Comparison of ENCODE assay signal across 26 cellular contexts in genomic region chr15:44153352-44153751, GRCh38. TPM values are rescaled to one million over a fixed set of nuclear protein-coding genes. Genes with fewer than 3 reads are reported as not detected.
A peak's percentile ranks its signal among the peaks of the same experiment; 100 is the strongest.
DNase-seq lines count a peak whose midpoint lies in the region; ATAC-seq, FAIRE-seq and TF ChIP-seq lines count a peak whose summit lies in the region.
"Had no signal": no experiment of that assay in that cellular context is flagged by ENCODE, and none has a peak within 500 bp of the region (broad histone marks: within the 10 kb centered on the region; RNA-seq: fewer than 3 reads in every experiment).

No MANE protein-coding gene starts in this region.

- CTCF ChIA-PET in GM12878 (lab: Yijun Ruan, JAX), result no interaction called here

- no peaks in the 10 kb centered on the region for H3K9me3 ChIP-seq in GM12878 (replicated peaks; ENCODE audit: control insufficient read depth, insufficient read depth, low read length)
- H3K9me3 ChIP-seq: BE2C; BLaER1 treated with 17β-estradiol and CSF1 and Interleukin-3, amounts not matched to agents 10 nM and 100 nM had no signal

- intact Hi-C loops in GM12878 (cut with micrococcal nuclease; ENCODE audit: unreplicated experiment), result no loop called here

- no peak overlapping the region for H2AFZ ChIP-seq in GM12878 (ENCODE audit: control insufficient read depth, low read depth, low read length)
- H2AFZ ChIP-seq: GM23248 had no signal

- no peak for TF ChIP-seq CTCF in GM12878 (IDR thresholded peaks at IDR 0.05 in 2 of 3, conservative IDR thresholded peaks at IDR 0.05 in 1 of 3; ENCODE audit: control insufficient read depth in 2 of 3, extremely low read depth in 1 of 3, insufficient read depth in 1 of 3, low read depth in 3 of 3, low read length in 3 of 3)

- no peaks in the 10 kb centered on the region for H4K20me1 ChIP-seq in GM12878 (ENCODE audit: control insufficient read depth, insufficient read depth)
- H4K20me1 ChIP-seq: BLaER1 treated with 17β-estradiol and CSF1 and Interleukin-3, amounts not matched to agents 10 nM and 100 nM had no signal

- no peaks in the 10 kb centered on the region; the same call in 1 of the 2 replicates for H3K4me1 ChIP-seq in GM12878 (ENCODE audit: control insufficient read depth, insufficient read depth, low read length)
- H3K4me1 ChIP-seq: BE2C; BLaER1 treated with 17β-estradiol and CSF1 and Interleukin-3, amounts not matched to agents 10 nM and 100 nM had no signal

- WGBS in GM12878 (ENCODE audit: insufficient coverage, insufficient replicate concordance, low lambda C conversion rate, missing lambda C conversion rate), result 33% methylated on average over 4 of the region's 4 CpGs

- POLR2A ChIA-PET in GM12878 (lab: Charles Lee), result no interaction called here

- H3K36me3 Mint-ChIP-seq in stimulated activated memory B cell treated with anti-CD40 and anti-IgM and Interleukin-4, amounts not matched to agents 10 μg/mL and 1 μg/mL and 100 μg/mL, for 72 hours, result peaks cover 4% of the 10 kb centered on the region
- H3K36me3 Mint-ChIP-seq: CD14-positive monocyte had no signal

- peaks cover 6% of the 10 kb centered on the region for H3K4me1 Mint-ChIP-seq in stimulated activated naive CD8-positive, alpha-beta T cell treated with anti-CD3 and anti-CD28 coated beads, Interleukin-15, amount 100 ng/mL, for 72 hours
- peaks cover 10% of the 10 kb centered on the region for H3K4me1 Mint-ChIP-seq in stimulated activated memory B cell treated with anti-CD40 and anti-IgM and Interleukin-4, amounts not matched to agents 10 μg/mL and 1 μg/mL and 100 μg/mL, for 72 hours
- H3K4me1 Mint-ChIP-seq: CD14-positive monocyte; CD8-positive, alpha-beta memory T cell had no signal

- H3K27ac Mint-ChIP-seq in stimulated activated naive CD8-positive, alpha-beta T cell treated with anti-CD3 and anti-CD28 coated beads, Interleukin-15, amount 100 ng/mL, for 72 hours, result no peak overlapping the region
- H3K27ac Mint-ChIP-seq in stimulated activated memory B cell treated with anti-CD40 and anti-IgM and Interleukin-4, amounts not matched to agents 10 μg/mL and 1 μg/mL and 100 μg/mL, for 72 hours, result no peak overlapping the region
- H3K27ac Mint-ChIP-seq: CD14-positive monocyte; CD4-positive, alpha-beta T cell; CD8-positive, alpha-beta memory T cell had no signal

- no peak overlapping the region for H3K9ac ChIP-seq in GM12878 (ENCODE audit: control insufficient read depth, insufficient read depth, low read length)
- H3K9ac ChIP-seq: BLaER1 treated with 17β-estradiol and CSF1 and Interleukin-3, amounts not matched to agents 10 nM and 100 nM; GM23248 had no signal

- no peaks in the 10 kb centered on the region for H3K27me3 ChIP-seq in GM12878 (replicated peaks in 1 of 2; ENCODE audit: control insufficient read depth in 2 of 2, insufficient read depth in 2 of 2, low read length in 1 of 2)
- H3K27me3 ChIP-seq: BE2C; BLaER1 treated with 17β-estradiol and CSF1 and Interleukin-3, amounts not matched to agents 10 nM and 100 nM had no signal

- H3K4me2 ChIP-seq in GM12878 (ENCODE audit: control insufficient read depth, insufficient read depth), result no peak overlapping the region
- H3K4me2 ChIP-seq: BLaER1 treated with 17β-estradiol and CSF1 and Interleukin-3, amounts not matched to agents 10 nM and 100 nM had no signal

- RAD21 ChIA-PET in GM12878 (lab: Charles Lee; ENCODE audit: unreplicated experiment), result no interaction called here

- no peak overlapping the region for H3K4me3 ChIP-seq in GM12878
- H3K4me3 ChIP-seq: BLaER1 treated with 17β-estradiol and CSF1 and Interleukin-3, amounts not matched to agents 10 nM and 100 nM; GM23248 had no signal

- TF ChIP-seq POLR2A in GM12878 (IDR thresholded peaks at IDR 0.05; ENCODE audit: low read depth, low read length), result no peak

- no peak for TF ChIP-seq EP300 in GM12878 (IDR thresholded peaks at IDR 0.05; ENCODE audit: borderline replicate concordance in 1 of 2, control insufficient read depth in 1 of 2, low read depth in 2 of 2, low read length in 2 of 2)

- no peaks in the 10 kb centered on the region for H3K9me3 Mint-ChIP-seq in stimulated activated naive CD8-positive, alpha-beta T cell treated with anti-CD3 and anti-CD28 coated beads, Interleukin-15, amount 100 ng/mL, for 72 hours
- H3K9me3 Mint-ChIP-seq in stimulated activated memory B cell treated with anti-CD40 and anti-IgM and Interleukin-4, amounts not matched to agents 10 μg/mL and 1 μg/mL and 100 μg/mL, for 72 hours, result no peaks in the 10 kb centered on the region
- H3K9me3 Mint-ChIP-seq: CD8-positive, alpha-beta memory T cell had no signal

- no peak overlapping the region for H3K27ac ChIP-seq in GM12878 (ENCODE audit: control insufficient read depth, insufficient read depth)
- H3K27ac ChIP-seq: 22Rv1; BLaER1 treated with 17β-estradiol and CSF1 and Interleukin-3, amounts not matched to agents 10 nM and 100 nM; GM23248 had no signal

- no TSS peak for BruUV-seq in GM12878 (replicated peaks; lab: Mats Ljungman, UMichigan)

- ATAC-seq in stimulated activated naive CD8-positive, alpha-beta T cell treated with anti-CD3 and anti-CD28 coated beads, Interleukin-15, Interleukin-2, amounts not matched to agents 100 U/mL and 50 U/mL, for 24 hours, result peak; percentile 36
- ATAC-seq in stimulated activated naive CD8-positive, alpha-beta T cell treated with anti-CD3 and anti-CD28 coated beads, Interleukin-15, amount 100 ng/mL, for 72 hours, result no peak
- peak; percentile 48 for ATAC-seq in GM12878
- peak; percentile 31 for ATAC-seq in stimulated activated memory B cell treated with anti-CD40 and anti-IgM and Interleukin-4, amounts not matched to agents 10 μg/mL and 1 μg/mL and 100 μg/mL, for 72 hours
- no peak for ATAC-seq in HG02981 (IDR thresholded peaks at IDR 0.05; ENCODE audit: unreplicated experiment)

- H3K36me3 ChIP-seq in GM12878 (ENCODE audit: control insufficient read depth in 2 of 2, insufficient read depth in 2 of 2, low read length in 1 of 2), result no peaks in the 10 kb centered on the region
- H3K36me3 ChIP-seq: BE2C; BLaER1 treated with 17β-estradiol and CSF1 and Interleukin-3, amounts not matched to agents 10 nM and 100 nM had no signal

- H3K4me3 Mint-ChIP-seq in stimulated activated naive CD8-positive, alpha-beta T cell treated with anti-CD3 and anti-CD28 coated beads, Interleukin-15, amount 100 ng/mL, for 72 hours, result no peak overlapping the region
- H3K4me3 Mint-ChIP-seq in stimulated activated memory B cell treated with anti-CD40 and anti-IgM and Interleukin-4, amounts not matched to agents 10 μg/mL and 1 μg/mL and 100 μg/mL, for 72 hours, result no peak overlapping the region
- H3K4me3 Mint-ChIP-seq: CD4-positive, alpha-beta T cell; CD8-positive, alpha-beta memory T cell had no signal

- FAIRE-seq in GM12878 (lab: Jason Lieb, UNC), result no peak
- FAIRE-seq: A204.1, D721Med, GM12892, GM19239, H1 had no signal

- no peaks in the 10 kb centered on the region for H3K79me2 ChIP-seq in GM12878 (ENCODE audit: control insufficient read depth, insufficient read depth, low read length)

- in situ Hi-C loops in GM12878 (cut with MboI), result no loop called here

- no peak for TF ChIP-seq RAD21 in GM12878 (IDR thresholded peaks at IDR 0.05; ENCODE audit: insufficient read depth, low read depth, low read length)

- SMC1A ChIA-PET in GM12878 (lab: Charles Lee; ENCODE audit: uncharacterized antibody, unreplicated experiment), result no interaction called here

- DNase-seq in stimulated activated naive CD8-positive, alpha-beta T cell treated with anti-CD3 and anti-CD28 coated beads, Interleukin-15, Interleukin-2, amounts not matched to agents 100 U/mL and 50 U/mL, for 24 hours, result no peak
- no peak for DNase-seq in stimulated activated naive CD8-positive, alpha-beta T cell treated with anti-CD3 and anti-CD28 coated beads, Interleukin-15, amount 100 ng/mL, for 72 hours
- no peak for DNase-seq in GM12878 (ENCODE audit: low read depth, low spot score)
- no peak for DNase-seq in OCI-M2 (lab: John Stamatoyannopoulos, UW; ENCODE audit: unreplicated experiment)
- DNase-seq in NCI-H748 (lab: John Stamatoyannopoulos, UW; ENCODE audit: unreplicated experiment), result no peak
- DNase-seq: AML-193; BE2C; CD4-positive, alpha-beta T cell; CD8-positive, alpha-beta memory T cell; DMS 273 treated with DMSO at 0.1 percent for 48 hours; DMS79; EL; GDM1; GM23248; H7; HCEC 1CT had no signal

- peaks cover 12% of the 10 kb centered on the region for H3K27me3 Mint-ChIP-seq in stimulated activated naive CD8-positive, alpha-beta T cell treated with anti-CD3 and anti-CD28 coated beads, Interleukin-15, amount 100 ng/mL, for 72 hours
- peaks cover 34% of the 10 kb centered on the region for H3K27me3 Mint-ChIP-seq in stimulated activated memory B cell treated with anti-CD40 and anti-IgM and Interleukin-4, amounts not matched to agents 10 μg/mL and 1 μg/mL and 100 μg/mL, for 72 hours

TF ChIP-seq in GM12878, 131 proteins besides CTCF, POLR2A, EP300 and RAD21:
- TF ChIP-seq RUNX3 (IDR thresholded peaks at IDR 0.05; ENCODE audit: low read length), result peak; percentile 36; the same call in 1 of the 2 replicates
- TF ChIP-seq MAX (IDR thresholded peaks at IDR 0.05; ENCODE audit: low read depth, low read length), result no peak

RNA-seq across cellular contexts. Expression of gene FRMD5, which starts 41.7 kb away (rescaled TPM):
- 0.50 and 0.61 TPM in 2 replicates for total RNA-seq in GM12878 (2013; cell fraction: nucleolus; rRNA removed)
- total RNA-seq in GM12878 (2014; rRNA removed) (0.51 and 0.87 TPM in 2 replicates), GM12878 (2014; rRNA removed; fragmentation: Illumina TruSeq; extraction: Trizol) (0.55 and 0.94 TPM in 2 replicates), GM12878 (2021) (0.64 and 0.77 TPM in 2 replicates)
- polyA plus RNA-seq in GM12878 (2011; ENCODE audit: low read depth), result 0.26 TPM
- polyA plus RNA-seq in GM12878 (2011; rRNA removed) (not detected in 2 replicates), GM12878 (2014; fragmentation: Illumina TruSeq; extraction: Trizol) (0.68 and 1.00 TPM in 2 replicates), GM12878 (2014; fragmentation: Nextera tagmentation; extraction: Ambion mirVana) (under 1 TPM; 0.26 to 0.79 TPM), GM12878 (2014; rRNA removed) (0.38 and 0.46 TPM in 2 replicates), GM12878 (2016; fragmentation: Nextera tagmentation; extraction: Ambion mirVana) (1 to 10 TPM; 5.1 to 6.4 TPM)
- 0.06 TPM in 1 of 2 replicates, not detected in the other for polyA plus RNA-seq in GM12878 (2011; cell fraction: cytosol; rRNA removed)
- not detected in 2 replicates for polyA plus RNA-seq in GM12878 (2011; cell fraction: nucleus; rRNA removed)
- polyA plus RNA-seq in GM12878 (2012), result 0.14 and 0.66 TPM in 2 replicates
- polyA minus RNA-seq in GM12878 (2011; rRNA and poly(A)+ RNA removed), result not detected in 2 replicates
- polyA minus RNA-seq in GM12878 (2011; cell fraction: cytosol; rRNA and poly(A)+ RNA removed), result not detected in 2 replicates
- polyA minus RNA-seq in GM12878 (2011; cell fraction: nucleus; rRNA and poly(A)+ RNA removed), result not detected in 2 replicates
- total RNA-seq: CD4-positive, alpha-beta T cell had no signal
- polyA plus RNA-seq: CD14-positive monocyte had no signal

Comparison
In these comparisons a context has a peak if more than half of its experiments do, and no peak if none do; other contexts are left out.
1. ATAC-seq: peak in stimulated activated naive CD8-positive, alpha-beta T cell treated with anti-CD3 and anti-CD28 coated beads, Interleukin-15, Interleukin-2, amounts not matched to agents 100 U/mL and 50 U/mL, for 24 hours (single experiment), GM12878 (single experiment) and stimulated activated memory B cell treated with anti-CD40 and anti-IgM and Interleukin-4, amounts not matched to agents 10 μg/mL and 1 μg/mL and 100 μg/mL, for 72 hours (single experiment); none in stimulated activated naive CD8-positive, alpha-beta T cell treated with anti-CD3 and anti-CD28 coated beads, Interleukin-15, amount 100 ng/mL, for 72 hours (single experiment) and HG02981 (single experiment).